ENCODE assay signal across 12 cellular contexts in the genomic region with DNA sequence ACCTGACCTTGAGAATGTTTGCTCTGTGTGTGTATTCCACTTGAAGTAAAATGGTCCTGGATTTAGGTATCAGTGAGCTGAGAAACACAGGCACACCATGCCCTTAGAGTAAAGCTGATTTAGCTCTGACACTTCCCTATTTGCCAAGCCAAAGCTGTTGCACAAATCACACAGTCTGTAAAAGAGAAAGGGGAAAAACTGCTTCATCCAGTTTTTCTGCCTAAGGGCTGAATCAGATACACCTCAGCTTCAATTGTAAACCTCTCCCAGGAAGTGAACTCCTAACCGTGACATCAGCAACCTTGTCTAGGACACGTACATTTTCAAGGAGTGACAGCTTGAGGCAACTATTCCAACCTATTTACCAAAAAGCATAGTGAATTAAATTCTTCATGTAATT.
A peak's percentile ranks its signal among the peaks of the same experiment; 100 is the strongest.
DNase-seq lines count a peak whose midpoint lies in the region; ATAC-seq and TF ChIP-seq lines count a peak whose summit lies in the region.
"Had no signal": no experiment of that assay in that cellular context is flagged by ENCODE, and none has a peak within 500 bp of the region (broad histone marks: within the 10 kb centered on the region; RNA-seq: fewer than 3 reads in every experiment).

No MANE protein-coding gene starts in this region.

- H3K36me3 ChIP-seq in right lobe of liver = no peaks in the 10 kb centered on the region

- WGBS in right lobe of liver (ENCODE audit: insufficient coverage, low coverage, low lambda C conversion rate, missing lambda C conversion rate) = 34% methylated on average over 2 of the region's 2 CpGs

- peak; percentile 95 for DNase-seq in NCI-H2029 (lab: John Stamatoyannopoulos, UW)
- DNase-seq in WTC11 (ENCODE audit: low spot score) = no peak
- no peak for DNase-seq in right lobe of liver
- DNase-seq in SHP77 treated with DMSO at 0.1 percent for 48 hours (lab: John Stamatoyannopoulos, UW) = no peak
- DNase-seq in NCI-H2227 treated with DMSO at 0.1 percent for 48 hours (lab: John Stamatoyannopoulos, UW) = no peak
- DNase-seq in NCI-H446 (lab: John Stamatoyannopoulos, UW) = no peak
- DNase-seq: glutamatergic neuron; GOT3; stimulated activated CD4-positive, alpha-beta T cell treated with anti-CD3 and anti-CD28 coated beads, Interleukin-12 subunit alpha, Interleukin-12 subunit beta, amount 100 ng/mL, for 4 hours had no signal

- H3K4me1 ChIP-seq in right lobe of liver = no peaks in the 10 kb centered on the region

- TF ChIP-seq CTCF in 22Rv1 (IDR thresholded peaks at IDR 0.05) (no peak), WTC11 (IDR thresholded peaks at IDR 0.05) (no peak), right lobe of liver (IDR thresholded peaks at IDR 0.05) (no peak)

- CTCF ChIA-PET in WTC11 (lab: Charles Lee) = no interaction called here

- H3K27ac Mint-ChIP-seq in WTC11 = peak overlapping the region; percentile 59; the same call in 1 of the 2 replicates
- H3K27ac Mint-ChIP-seq: stimulated activated effector memory CD8-positive, alpha-beta T cell treated with anti-CD3 and anti-CD28 coated beads, Interleukin-12 subunit alpha, Interleukin-12 subunit beta, amount 100 ng/mL, for 72 hours had no signal

- no peaks in the 10 kb centered on the region for H3K9me3 ChIP-seq in right lobe of liver

- H3K36me3 Mint-ChIP-seq in WTC11 = no peaks in the 10 kb centered on the region
- H3K36me3 Mint-ChIP-seq: stimulated activated effector memory CD8-positive, alpha-beta T cell treated with anti-CD3 and anti-CD28 coated beads, Interleukin-12 subunit alpha, Interleukin-12 subunit beta, amount 100 ng/mL, for 72 hours had no signal

- H3K4me3 Mint-ChIP-seq in WTC11 = no peak overlapping the region
- H3K4me3 Mint-ChIP-seq: stimulated activated effector memory CD8-positive, alpha-beta T cell treated with anti-CD3 and anti-CD28 coated beads, Interleukin-12 subunit alpha, Interleukin-12 subunit beta, amount 100 ng/mL, for 72 hours had no signal

- intact Hi-C loops in right lobe of liver (cut with DNase I) = no loop called here

- peaks cover 30% of the 10 kb centered on the region for H3K4me1 Mint-ChIP-seq in WTC11
- H3K4me1 Mint-ChIP-seq: stimulated activated effector memory CD8-positive, alpha-beta T cell treated with anti-CD3 and anti-CD28 coated beads, Interleukin-12 subunit alpha, Interleukin-12 subunit beta, amount 100 ng/mL, for 72 hours had no signal

- no peak for TF ChIP-seq POLR2A in right lobe of liver (IDR thresholded peaks at IDR 0.05)

- H3K4me3 ChIP-seq in right lobe of liver = no peak overlapping the region

- H3K27me3 ChIP-seq in right lobe of liver = no peaks in the 10 kb centered on the region

- no peaks in the 10 kb centered on the region for H3K27me3 Mint-ChIP-seq in WTC11 (ENCODE audit: low read depth)

- POLR2A ChIA-PET in WTC11 (lab: Charles Lee) = no interaction called here

- ATAC-seq in WTC11 (no peak; the same call in 1 of the 2 replicates), right lobe of liver (peak in 3 of 4 donors; percentile 31 to 80 (median 38)), GM19463 (IDR thresholded peaks at IDR 0.05; ENCODE audit: unreplicated experiment) (no peak)
- ATAC-seq: stimulated activated effector memory CD8-positive, alpha-beta T cell treated with anti-CD3 and anti-CD28 coated beads, Interleukin-12 subunit alpha, Interleukin-12 subunit beta, amount 100 ng/mL, for 72 hours had no signal

- no peaks in the 10 kb centered on the region for H3K9me3 Mint-ChIP-seq in WTC11
- H3K9me3 Mint-ChIP-seq: stimulated activated effector memory CD8-positive, alpha-beta T cell treated with anti-CD3 and anti-CD28 coated beads, Interleukin-12 subunit alpha, Interleukin-12 subunit beta, amount 100 ng/mL, for 72 hours had no signal

- H3K27ac ChIP-seq in 22Rv1 (peak overlapping the region; percentile 87), right lobe of liver (no peak overlapping the region)

TF ChIP-seq in WTC11, 78 proteins besides CTCF, POLR2A, EP300 and RAD21:
- TF ChIP-seq ETV6 (CRISPR knock-in tag; IDR thresholded peaks at IDR 0.05) = no peak
- TF ChIP-seq TEAD1 (CRISPR knock-in tag; IDR thresholded peaks at IDR 0.05) = no peak
- no peak for TF ChIP-seq NR3C1 (CRISPR knock-in tag; conservative IDR thresholded peaks at IDR 0.05; ENCODE audit: low read depth)
- no peak for TF ChIP-seq ZNF121 (CRISPR knock-in tag; IDR thresholded peaks at IDR 0.05)
- TF ChIP-seq ESRRA (CRISPR knock-in tag; IDR thresholded peaks at IDR 0.05; ENCODE audit: borderline replicate concordance) = no peak
- TF ChIP-seq, protein P1, sequence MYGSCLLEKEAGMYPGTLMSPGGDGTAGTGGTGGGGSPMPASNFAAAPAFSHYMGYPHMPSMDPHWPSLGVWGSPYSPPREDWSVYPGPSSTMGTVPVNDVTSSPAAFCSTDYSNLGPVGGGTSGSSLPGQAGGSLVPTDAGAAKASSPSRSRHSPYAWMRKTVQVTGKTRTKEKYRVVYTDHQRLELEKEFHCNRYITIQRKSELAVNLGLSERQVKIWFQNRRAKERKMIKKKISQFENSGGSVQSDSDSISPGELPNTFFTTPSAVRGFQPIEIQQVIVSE (CRISPR knock-in tag; IDR thresholded peaks at IDR 0.05; ENCODE audit: borderline replicate concordance) = no peak
- TF ChIP-seq TEAD4 (CRISPR knock-in tag; IDR thresholded peaks at IDR 0.05) = no peak
- TF ChIP-seq, protein P2, sequence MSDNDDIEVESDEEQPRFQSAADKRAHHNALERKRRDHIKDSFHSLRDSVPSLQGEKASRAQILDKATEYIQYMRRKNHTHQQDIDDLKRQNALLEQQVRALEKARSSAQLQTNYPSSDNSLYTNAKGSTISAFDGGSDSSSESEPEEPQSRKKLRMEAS (CRISPR knock-in tag; IDR thresholded peaks at IDR 0.05) = no peak
- TF ChIP-seq FOXK1 (CRISPR knock-in tag; IDR thresholded peaks at IDR 0.05) = no peak
- TF ChIP-seq, protein P3, sequence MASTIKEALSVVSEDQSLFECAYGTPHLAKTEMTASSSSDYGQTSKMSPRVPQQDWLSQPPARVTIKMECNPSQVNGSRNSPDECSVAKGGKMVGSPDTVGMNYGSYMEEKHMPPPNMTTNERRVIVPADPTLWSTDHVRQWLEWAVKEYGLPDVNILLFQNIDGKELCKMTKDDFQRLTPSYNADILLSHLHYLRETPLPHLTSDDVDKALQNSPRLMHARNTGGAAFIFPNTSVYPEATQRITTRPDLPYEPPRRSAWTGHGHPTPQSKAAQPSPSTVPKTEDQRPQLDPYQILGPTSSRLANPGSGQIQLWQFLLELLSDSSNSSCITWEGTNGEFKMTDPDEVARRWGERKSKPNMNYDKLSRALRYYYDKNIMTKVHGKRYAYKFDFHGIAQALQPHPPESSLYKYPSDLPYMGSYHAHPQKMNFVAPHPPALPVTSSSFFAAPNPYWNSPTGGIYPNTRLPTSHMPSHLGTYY (CRISPR knock-in tag; IDR thresholded peaks at IDR 0.05) = no peak
- TF ChIP-seq, protein P4, sequence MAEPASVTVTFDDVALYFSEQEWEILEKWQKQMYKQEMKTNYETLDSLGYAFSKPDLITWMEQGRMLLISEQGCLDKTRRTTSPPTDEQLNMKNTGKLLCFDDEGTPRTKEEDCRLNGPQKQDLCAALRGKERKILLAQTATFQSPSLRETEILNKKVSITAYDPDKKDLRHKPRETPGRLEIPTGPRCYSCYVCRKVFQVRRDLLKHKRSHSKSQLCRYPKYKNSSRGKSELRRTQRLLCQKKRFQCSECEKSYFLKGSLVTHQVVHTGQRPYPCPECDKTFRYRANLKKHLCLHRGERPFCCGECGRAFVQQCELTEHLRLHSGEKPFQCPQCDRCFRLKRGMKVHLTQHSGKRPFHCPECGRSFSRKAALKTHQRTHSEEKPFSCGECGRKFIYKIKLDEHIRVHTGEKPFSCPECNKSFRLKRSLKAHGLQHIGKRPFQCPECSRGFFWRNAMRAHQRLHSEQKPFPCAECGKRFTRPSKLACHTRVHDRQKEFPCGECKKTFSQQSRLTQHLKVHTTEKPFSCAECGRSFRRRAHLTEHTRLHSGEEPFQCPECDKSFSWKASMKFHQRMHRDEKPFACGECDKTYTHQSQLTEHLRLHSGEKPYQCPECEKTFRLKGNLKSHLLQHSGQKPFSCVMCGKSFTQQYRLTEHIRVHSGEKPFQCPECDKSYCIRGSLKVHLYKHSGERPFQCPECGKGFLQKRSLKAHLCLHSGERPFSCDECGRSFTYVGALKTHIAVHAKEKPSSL (CRISPR knock-in tag; conservative IDR thresholded peaks at IDR 0.05) = no peak

Comparison
In these comparisons a context has a peak if more than half of its experiments do, and no peak if none do; other contexts are left out.
1. ATAC-seq: peak in right lobe of liver (3 of 4); none in WTC11 (single experiment) and GM19463 (single experiment).